Comparison of ENCODE assay signal across 27 cellular contexts in genomic region chr3:108320746-108321350, GRCh38. TPM values are rescaled to one million over a fixed set of nuclear protein-coding genes. Genes with fewer than 3 reads are reported as not detected.
DNase-seq lines count a peak whose midpoint lies in the region; ATAC-seq, FAIRE-seq and TF ChIP-seq lines count a peak whose summit lies in the region.
"Had no signal": no experiment of that assay in that cellular context is flagged by ENCODE, and none has a peak within 500 bp of the region (broad histone marks: within the 10 kb centered on the region; RNA-seq: fewer than 3 reads in every experiment).

No MANE protein-coding gene starts in this region.

- DNase-seq in MCF 10A (ENCODE audit: unreplicated experiment) (peak; percentile 32), breast epithelium (ENCODE audit: low spot score in 2 of 2) (no peak), bronchial epithelial cell (ENCODE audit: low read depth) (peak; percentile 76), left colon (no peak), DMS153 (lab: John Stamatoyannopoulos, UW) (no peak), kidney glomerular epithelial cell (lab: John Stamatoyannopoulos, UW) (no peak), osteocyte (ENCODE audit: extremely low spot score, unreplicated experiment) (no peak)
- DNase-seq: 8988T; Caco-2; CD4-positive, alpha-beta T cell; IMR-90; Karpas-422; MM.1S; NCI-H1092; NCI-H1436 treated with DMSO at 0.1 percent for 48 hours; NCI-H2029; NCI-H2171 treated with DMSO at 0.1 percent for 48 hours; NCI-H446 treated with DMSO at 0.1 percent for 48 hours; NCI-H748 treated with DMSO at 0.1 percent for 48 hours; SHP77 treated with DMSO at 0.1 percent for 48 hours; SK-N-SH had no signal

- H3K4me3 ChIP-seq in breast epithelium (no peak overlapping the region), bronchial epithelial cell (ENCODE audit: low read depth, low read length) (no peak overlapping the region)

- no peak overlapping the region for H3K4me3 Mint-ChIP-seq in MCF 10A (ENCODE audit: unreplicated experiment)
- H3K4me3 Mint-ChIP-seq in osteocyte (ENCODE audit: unreplicated experiment): no peak overlapping the region
- H3K4me3 Mint-ChIP-seq: CD4-positive, alpha-beta T cell had no signal

- POLR2A ChIA-PET in MCF 10A (lab: Yijun Ruan, JAX): interaction anchor here (1.4 to 1.8 kb wide), 2 partner anchors 97 to 314 kb away, joined by 3 to 7 read pairs; no protein-coding TSS in a partner anchor

- H3K27me3 ChIP-seq in breast epithelium (no peaks in the 10 kb centered on the region), bronchial epithelial cell (ENCODE audit: control insufficient read depth, insufficient read depth, low read length) (no peaks in the 10 kb centered on the region)

- no peak overlapping the region for H3K27ac Mint-ChIP-seq in MCF 10A (ENCODE audit: low read depth, unreplicated experiment)
- H3K27ac Mint-ChIP-seq in osteocyte (ENCODE audit: unreplicated experiment): no peak overlapping the region
- H3K27ac Mint-ChIP-seq: CD4-positive, alpha-beta T cell had no signal

- peak; percentile 70 for ATAC-seq in left colon
- ATAC-seq in HG03342 (IDR thresholded peaks at IDR 0.05; ENCODE audit: unreplicated experiment): no peak

- H3K36me3 ChIP-seq in breast epithelium (no peaks in the 10 kb centered on the region), bronchial epithelial cell (ENCODE audit: control insufficient read depth, insufficient read depth, low read length) (no peaks in the 10 kb centered on the region)

- TF ChIP-seq POLR2A in breast epithelium (IDR thresholded peaks at IDR 0.05): no peak

- no TSS peak for BruUV-seq in MCF 10A (replicated peaks; lab: Mats Ljungman, UMichigan)

- no peak overlapping the region for H3K27ac ChIP-seq in breast epithelium
- H3K27ac ChIP-seq: HL-60 had no signal

- no peaks in the 10 kb centered on the region for H3K27me3 Mint-ChIP-seq in MCF 10A (ENCODE audit: insufficient read depth, unreplicated experiment)
- peaks cover 32% of the 10 kb centered on the region for H3K27me3 Mint-ChIP-seq in osteocyte (ENCODE audit: unreplicated experiment)
- H3K27me3 Mint-ChIP-seq: CD4-positive, alpha-beta T cell had no signal

- no peaks in the 10 kb centered on the region for H3K9me3 ChIP-seq in breast epithelium
- H3K9me3 ChIP-seq: Caco-2, SK-N-SH had no signal

- peaks cover 6% of the 10 kb centered on the region for H3K9me3 Mint-ChIP-seq in MCF 10A (ENCODE audit: unreplicated experiment)
- H3K9me3 Mint-ChIP-seq in osteocyte (ENCODE audit: unreplicated experiment): no peaks in the 10 kb centered on the region

- TF ChIP-seq CTCF in MCF 10A (IDR thresholded peaks at IDR 0.05; ENCODE audit: unreplicated experiment): no peak
- TF ChIP-seq CTCF in breast epithelium (IDR thresholded peaks at IDR 0.05): no peak
- TF ChIP-seq CTCF in bronchial epithelial cell (IDR thresholded peaks at IDR 0.05; ENCODE audit: insufficient read depth, low read length, severe bottlenecking): no peak
- TF ChIP-seq CTCF in osteocyte (IDR thresholded peaks at IDR 0.05): no peak

- no peaks in the 10 kb centered on the region for H3K36me3 Mint-ChIP-seq in MCF 10A (ENCODE audit: insufficient read depth, unreplicated experiment)
- H3K36me3 Mint-ChIP-seq in osteocyte (ENCODE audit: unreplicated experiment): no peaks in the 10 kb centered on the region

- intact Hi-C loops in MCF 10A (cut with micrococcal nuclease): no loop called here
- intact Hi-C loops in breast epithelium (cut with DNase I; ENCODE audit: low total_unique reads): no loop called here
- intact Hi-C loops in left colon (cut with DNase I, micrococcal nuclease): no loop called here

- H3K4me1 Mint-ChIP-seq in MCF 10A (ENCODE audit: insufficient read depth, unreplicated experiment) (peaks cover 21% of the 10 kb centered on the region), osteocyte (ENCODE audit: unreplicated experiment) (no peaks in the 10 kb centered on the region)

- FAIRE-seq in bronchial epithelial cell (lab: Jason Lieb, UNC): no peak
- FAIRE-seq: GM12891, H1, HTR-8/SVneo had no signal

- CTCF ChIA-PET in MCF 10A (lab: Yijun Ruan, JAX): interaction anchor here (0.6 to 1.0 kb wide), 5 partner anchors 89 to 568 kb away, joined by 3 to 7 read pairs (median 3); no protein-coding TSS in a partner anchor

- H3K4me1 ChIP-seq in breast epithelium: peaks cover 0 to 5% of the 10 kb centered on the region in 2 donors

RNA-seq across cellular contexts. Expression of gene HHLA2, which starts 24.5 kb away (rescaled TPM):
- total RNA-seq in MCF 10A (2022) (not detected in 2 replicates), breast epithelium (1 to 10 TPM in 1 of 3 donors, not detected in 2; 1.6 TPM), bronchial epithelial cell (not detected in 2 replicates), left colon (100 to 1,000 TPM; 148 to 183 TPM), osteocyte (not detected in 2 replicates)
- total RNA-seq: H1, IMR-90, OCI-LY7 had no signal

Comparison
In these comparisons a context has a peak if more than half of its experiments do, and no peak if none do; other contexts are left out.
1. DNase-seq: peak in MCF 10A (single experiment) and bronchial epithelial cell (single experiment); none in breast epithelium (0 of 2), left colon (0 of 2), DMS153 (single experiment), kidney glomerular epithelial cell (single experiment) and osteocyte (single experiment).
2. RNA of gene HHLA2, which starts 24.5 kb away (total RNA-seq): 148 to 183 TPM in left colon; 1.6 TPM in breast epithelium, not detected in MCF 10A, not detected in bronchial epithelial cell and not detected in osteocyte; every median in the first group is over 10 times any median in the second.